Comparison of ENCODE assay signal across 9 cellular contexts in the genomic region with DNA sequence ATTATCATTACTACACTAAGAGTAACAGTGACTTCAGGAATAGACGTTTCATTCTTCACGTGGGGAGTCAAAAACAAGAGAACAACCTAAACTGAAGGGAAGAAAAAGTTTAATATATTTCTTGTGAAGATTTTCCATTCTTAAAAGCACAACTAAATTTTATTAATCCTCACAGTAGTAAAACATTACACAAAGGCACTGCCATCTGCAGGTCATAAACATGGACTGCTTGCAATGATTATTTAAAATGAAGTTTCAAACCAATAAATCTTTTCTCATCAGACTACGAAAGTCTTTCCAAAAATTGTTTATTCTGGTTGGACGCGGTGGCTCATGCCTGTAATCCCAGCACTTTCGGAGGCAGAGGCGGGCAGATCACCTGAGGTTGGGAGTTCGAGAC. TPM values are rescaled to one million over a fixed set of nuclear protein-coding genes. Genes with fewer than 3 reads are reported as not detected.
DNase-seq lines count a peak whose midpoint lies in the region; ATAC-seq and TF ChIP-seq lines count a peak whose summit lies in the region.
"Had no signal": no experiment of that assay in that cellular context is flagged by ENCODE, and none has a peak within 500 bp of the region (broad histone marks: within the 10 kb centered on the region; RNA-seq: fewer than 3 reads in every experiment).

No MANE protein-coding gene starts in this region.

- DNase-seq in left ventricle myocardium inferior, result no peak
- no peak for DNase-seq in cardiac septum (ENCODE audit: low spot score)
- no peak for DNase-seq in SK-N-MC (ENCODE audit: low read depth, low spot score)
- peak in 1 of 2 donors; percentile 55 for DNase-seq in foreskin fibroblast
- no peak for DNase-seq in upper lobe of right lung
- no peak for DNase-seq in GM19238 (ENCODE audit: insufficient read length, low spot score)
- no peak for DNase-seq in NCI-H1048 (lab: John Stamatoyannopoulos, UW)

- no peak overlapping the region for H3K27ac ChIP-seq in left ventricle myocardium inferior (replicated peaks)
- no peak overlapping the region for H3K27ac ChIP-seq in SK-N-MC
- no peak overlapping the region for H3K27ac ChIP-seq in upper lobe of right lung
- H3K27ac ChIP-seq: thoracic aorta had no signal

- no peak for ATAC-seq in upper lobe of right lung
- no peak for ATAC-seq in GM18520 (IDR thresholded peaks at IDR 0.05; ENCODE audit: unreplicated experiment)

- H3K9me3 ChIP-seq in left ventricle myocardium inferior (replicated peaks) (no peaks in the 10 kb centered on the region), SK-N-MC (ENCODE audit: low read depth, low read length) (no peaks in the 10 kb centered on the region), upper lobe of right lung (no peaks in the 10 kb centered on the region)
- H3K9me3 ChIP-seq: thoracic aorta had no signal

- no peak overlapping the region for H3K4me3 ChIP-seq in left ventricle myocardium inferior
- peak overlapping the region; percentile 25; the same call in 1 of the 2 replicates for H3K4me3 ChIP-seq in SK-N-MC
- H3K4me3 ChIP-seq in foreskin fibroblast (ENCODE audit: low read depth in 1 of 2, low read length in 2 of 2), result no peak overlapping the region
- H3K4me3 ChIP-seq in upper lobe of right lung, result no peak overlapping the region
- H3K4me3 ChIP-seq: thoracic aorta had no signal

- peaks cover 80% of the 10 kb centered on the region for H3K4me1 ChIP-seq in left ventricle myocardium inferior
- H3K4me1 ChIP-seq in upper lobe of right lung, result peaks cover 70% of the 10 kb centered on the region

- TF ChIP-seq CTCF in left ventricle myocardium inferior (IDR thresholded peaks at IDR 0.05; ENCODE audit: borderline replicate concordance) (peak; percentile 45), foreskin fibroblast (IDR thresholded peaks at IDR 0.05; ENCODE audit: low read depth, low read length) (peak; percentile 19), upper lobe of right lung (IDR thresholded peaks at IDR 0.05) (peak; percentile 39)

- H3K36me3 ChIP-seq in left ventricle myocardium inferior, result no peaks in the 10 kb centered on the region
- H3K36me3 ChIP-seq in SK-N-MC (ENCODE audit: insufficient read depth, low read length), result no peaks in the 10 kb centered on the region; the same call in 1 of the 2 replicates
- H3K36me3 ChIP-seq in upper lobe of right lung, result no peaks in the 10 kb centered on the region
- H3K36me3 ChIP-seq: thoracic aorta had no signal

- intact Hi-C loops in left ventricle myocardium inferior (cut with micrococcal nuclease), result no loop called here
- intact Hi-C loops in cardiac septum (cut with DNase I), result no loop called here
- intact Hi-C loops in upper lobe of right lung (cut with DNase I), result no loop called here

- H3K27me3 ChIP-seq in left ventricle myocardium inferior (ENCODE audit: low read depth) (no peaks in the 10 kb centered on the region), upper lobe of right lung (no peaks in the 10 kb centered on the region)

- H3K9ac ChIP-seq in SK-N-MC (ENCODE audit: insufficient read length), result no peak overlapping the region

RNA-seq across cellular contexts. Expression of a gene that starts 2.6 kb away (rescaled TPM):
- total RNA-seq in left ventricle myocardium inferior, result 16.5 TPM
- total RNA-seq in cardiac septum, result 12.3 TPM
- 28.7 TPM for total RNA-seq in upper lobe of right lung

RNA-seq across cellular contexts. Expression of a gene that starts 31.0 kb away (rescaled TPM):
- total RNA-seq in left ventricle myocardium inferior (6.8 TPM), cardiac septum (3.8 TPM), upper lobe of right lung (36.8 TPM)

RNA-seq across cellular contexts. Expression of a gene that starts 58.1 kb away (rescaled TPM):
- total RNA-seq in left ventricle myocardium inferior (not detected), cardiac septum (0.73 TPM), upper lobe of right lung (2.0 TPM)
- total RNA-seq: thoracic aorta had no signal
